1 cellular context compared by ENCODE assay signal in the genomic region with DNA sequence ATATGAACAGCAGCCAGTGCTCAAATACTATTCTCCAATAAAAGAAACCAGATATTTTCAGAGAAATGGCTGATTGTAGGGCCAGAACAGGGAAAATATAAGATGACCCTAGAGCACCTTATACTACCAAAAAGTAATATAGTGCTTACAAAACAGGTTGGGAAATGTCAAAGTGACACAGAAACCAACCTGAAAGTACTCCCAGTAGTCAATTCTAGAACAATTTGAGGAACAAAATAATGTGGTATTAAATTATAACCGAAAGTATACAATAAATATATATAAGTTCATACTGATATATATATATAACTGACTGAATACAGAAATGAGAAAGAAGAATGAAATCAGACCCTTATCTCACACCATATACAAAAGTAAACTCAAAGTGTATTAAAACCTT.
TF ChIP-seq lines count a peak whose summit lies in the region.

No MANE protein-coding gene starts in this region.

TF ChIP-seq in GM12878, 131 proteins besides CTCF, POLR2A, EP300 and RAD21:
- TF ChIP-seq NR2C1 (IDR thresholded peaks at IDR 0.05) (no peak), POLR2AphosphoS5 (IDR thresholded peaks at IDR 0.05; ENCODE audit: low read length) (no peak), SPI1 (IDR thresholded peaks at IDR 0.05; ENCODE audit: borderline replicate concordance, insufficient read depth, low read depth, low read length) (no peak), JUNB (IDR thresholded peaks at IDR 0.05) (peak; percentile 66), NFIC (IDR thresholded peaks at IDR 0.05; ENCODE audit: low read depth, low read length) (peak; percentile 52; the same call in 1 of the 2 replicates), SP1 (IDR thresholded peaks at IDR 0.05; ENCODE audit: low read depth, low read length) (no peak), ZNF622 (IDR thresholded peaks at IDR 0.05) (no peak), PAX8 (IDR thresholded peaks at IDR 0.05) (no peak), POLR2AphosphoS2 (IDR thresholded peaks at IDR 0.05; ENCODE audit: low read depth, low read length) (no peak), ZNF217 (IDR thresholded peaks at IDR 0.05) (no peak)
- TF ChIP-seq, protein P1, sequence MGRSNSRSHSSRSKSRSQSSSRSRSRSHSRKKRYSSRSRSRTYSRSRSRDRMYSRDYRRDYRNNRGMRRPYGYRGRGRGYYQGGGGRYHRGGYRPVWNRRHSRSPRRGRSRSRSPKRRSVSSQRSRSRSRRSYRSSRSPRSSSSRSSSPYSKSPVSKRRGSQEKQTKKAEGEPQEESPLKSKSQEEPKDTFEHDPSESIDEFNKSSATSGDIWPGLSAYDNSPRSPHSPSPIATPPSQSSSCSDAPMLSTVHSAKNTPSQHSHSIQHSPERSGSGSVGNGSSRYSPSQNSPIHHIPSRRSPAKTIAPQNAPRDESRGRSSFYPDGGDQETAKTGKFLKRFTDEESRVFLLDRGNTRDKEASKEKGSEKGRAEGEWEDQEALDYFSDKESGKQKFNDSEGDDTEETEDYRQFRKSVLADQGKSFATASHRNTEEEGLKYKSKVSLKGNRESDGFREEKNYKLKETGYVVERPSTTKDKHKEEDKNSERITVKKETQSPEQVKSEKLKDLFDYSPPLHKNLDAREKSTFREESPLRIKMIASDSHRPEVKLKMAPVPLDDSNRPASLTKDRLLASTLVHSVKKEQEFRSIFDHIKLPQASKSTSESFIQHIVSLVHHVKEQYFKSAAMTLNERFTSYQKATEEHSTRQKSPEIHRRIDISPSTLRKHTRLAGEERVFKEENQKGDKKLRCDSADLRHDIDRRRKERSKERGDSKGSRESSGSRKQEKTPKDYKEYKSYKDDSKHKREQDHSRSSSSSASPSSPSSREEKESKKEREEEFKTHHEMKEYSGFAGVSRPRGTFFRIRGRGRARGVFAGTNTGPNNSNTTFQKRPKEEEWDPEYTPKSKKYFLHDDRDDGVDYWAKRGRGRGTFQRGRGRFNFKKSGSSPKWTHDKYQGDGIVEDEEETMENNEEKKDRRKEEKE (IDR thresholded peaks at IDR 0.05): no peak
- TF ChIP-seq, protein P2, sequence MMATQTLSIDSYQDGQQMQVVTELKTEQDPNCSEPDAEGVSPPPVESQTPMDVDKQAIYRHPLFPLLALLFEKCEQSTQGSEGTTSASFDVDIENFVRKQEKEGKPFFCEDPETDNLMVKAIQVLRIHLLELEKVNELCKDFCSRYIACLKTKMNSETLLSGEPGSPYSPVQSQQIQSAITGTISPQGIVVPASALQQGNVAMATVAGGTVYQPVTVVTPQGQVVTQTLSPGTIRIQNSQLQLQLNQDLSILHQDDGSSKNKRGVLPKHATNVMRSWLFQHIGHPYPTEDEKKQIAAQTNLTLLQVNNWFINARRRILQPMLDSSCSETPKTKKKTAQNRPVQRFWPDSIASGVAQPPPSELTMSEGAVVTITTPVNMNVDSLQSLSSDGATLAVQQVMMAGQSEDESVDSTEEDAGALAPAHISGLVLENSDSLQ (IDR thresholded peaks at IDR 0.05): no peak
